16 cellular contexts compared by ENCODE assay signal in the genomic region with DNA sequence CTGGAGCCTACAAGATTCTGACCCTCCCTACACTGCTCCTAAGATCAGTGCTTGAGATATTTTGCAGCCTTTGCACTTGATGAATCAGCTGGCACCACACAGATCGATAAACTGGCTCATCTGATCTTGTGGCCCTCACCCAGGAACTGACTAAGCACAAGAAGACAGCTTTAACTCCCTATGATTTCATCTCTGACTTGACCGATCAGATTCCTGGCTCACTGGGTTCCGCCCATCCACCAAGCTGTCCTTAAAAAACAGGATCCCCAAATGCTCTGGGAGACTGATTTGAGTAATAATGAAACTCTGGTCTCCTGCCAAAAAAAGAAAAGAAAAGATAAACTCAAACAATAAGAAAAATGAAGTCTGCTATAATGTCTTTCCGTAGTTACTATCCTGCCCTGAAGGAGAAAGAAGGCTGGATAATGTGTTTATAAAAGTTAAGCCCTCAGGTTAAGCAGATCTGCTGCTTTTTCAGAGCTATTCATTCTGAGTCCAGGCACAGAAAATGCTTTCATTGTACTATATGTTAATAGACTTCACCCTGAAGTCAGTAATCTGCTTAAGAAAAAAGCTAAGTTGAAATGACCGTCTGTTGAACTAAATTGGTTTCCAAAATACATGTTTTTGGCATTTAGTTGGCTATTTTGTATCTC.
DNase-seq lines count a peak whose midpoint lies in the region; ATAC-seq and TF ChIP-seq lines count a peak whose summit lies in the region.
"Had no signal": no experiment of that assay in that cellular context is flagged by ENCODE, and none has a peak within 500 bp of the region (broad histone marks: within the 10 kb centered on the region; RNA-seq: fewer than 3 reads in every experiment).

No MANE protein-coding gene starts in this region.

- POLR2A ChIA-PET in AG04449 (lab: Yijun Ruan, JAX) = no interaction called here

- in situ Hi-C loops in GM13976 (cut with MboI; ENCODE audit: low sequenced_read_pairs, unreplicated experiment) = no loop called here

- no peak for ATAC-seq in HG02623 (IDR thresholded peaks at IDR 0.05; ENCODE audit: unreplicated experiment)
- ATAC-seq: GM12878 had no signal

- H3K4me3 ChIP-seq in AG04449 (ENCODE audit: low read depth, low read length) = no peak overlapping the region
- H3K4me3 ChIP-seq: cardiac muscle cell, GM12878, SJCRH30, tibial nerve had no signal

- peak; percentile 16 for DNase-seq in AG04449 (ENCODE audit: low read depth, low spot score)
- peak; percentile 60 for DNase-seq in HS-5 (ENCODE audit: low read depth)
- DNase-seq in astrocyte of the hippocampus (ENCODE audit: low read depth, low spot score) = peak; percentile 5
- peak; percentile 82 for DNase-seq in foreskin melanocyte
- no peak for DNase-seq in glutamatergic neuron
- no peak for DNase-seq in NCI-H1436 (lab: John Stamatoyannopoulos, UW)
- no peak for DNase-seq in GM13976 (ENCODE audit: low spot score)
- DNase-seq: activated CD8-positive, alpha-beta memory T cell treated with anti-CD3 and anti-CD28 coated beads for 24 hours; NCI-H2107; NCI-H774; posterior cingulate gyrus; SJCRH30 had no signal

- peaks cover 12% of the 10 kb centered on the region for H3K36me3 Mint-ChIP-seq in glutamatergic neuron (ENCODE audit: unreplicated experiment)

- peaks cover 4% of the 10 kb centered on the region for H3K9me3 Mint-ChIP-seq in glutamatergic neuron (ENCODE audit: unreplicated experiment)

- H3K27ac Mint-ChIP-seq in glutamatergic neuron (ENCODE audit: unreplicated experiment) = no peak overlapping the region

- no peaks in the 10 kb centered on the region for H3K27me3 Mint-ChIP-seq in glutamatergic neuron (ENCODE audit: unreplicated experiment)

- no peaks in the 10 kb centered on the region for H3K4me1 Mint-ChIP-seq in glutamatergic neuron (ENCODE audit: low read depth, unreplicated experiment)

- TF ChIP-seq CTCF in AG04449 (IDR thresholded peaks at IDR 0.05; ENCODE audit: insufficient read depth, low read length, missing control alignments) (no peak), glutamatergic neuron (IDR thresholded peaks at IDR 0.05; ENCODE audit: partially characterized antibody, unreplicated experiment) (no peak), GM13976 (IDR thresholded peaks at IDR 0.05; ENCODE audit: borderline replicate concordance, control extremely low read depth, extremely low read depth, insufficient read depth, missing control alignments) (no peak)

- CTCF ChIA-PET in AG04449 (lab: Yijun Ruan, JAX) = no interaction called here

- H3K4me3 Mint-ChIP-seq in glutamatergic neuron (ENCODE audit: unreplicated experiment) = no peak overlapping the region

Comparison
In these comparisons a context has a peak if more than half of its experiments do, and no peak if none do; other contexts are left out.
1. DNase-seq: peak in AG04449 (single experiment), HS-5 (single experiment), astrocyte of the hippocampus (single experiment) and foreskin melanocyte (single experiment); none in glutamatergic neuron (single experiment), NCI-H1436 (single experiment) and GM13976 (single experiment).